Comparison of ENCODE assay signal across 8 cellular contexts in the genomic region with DNA sequence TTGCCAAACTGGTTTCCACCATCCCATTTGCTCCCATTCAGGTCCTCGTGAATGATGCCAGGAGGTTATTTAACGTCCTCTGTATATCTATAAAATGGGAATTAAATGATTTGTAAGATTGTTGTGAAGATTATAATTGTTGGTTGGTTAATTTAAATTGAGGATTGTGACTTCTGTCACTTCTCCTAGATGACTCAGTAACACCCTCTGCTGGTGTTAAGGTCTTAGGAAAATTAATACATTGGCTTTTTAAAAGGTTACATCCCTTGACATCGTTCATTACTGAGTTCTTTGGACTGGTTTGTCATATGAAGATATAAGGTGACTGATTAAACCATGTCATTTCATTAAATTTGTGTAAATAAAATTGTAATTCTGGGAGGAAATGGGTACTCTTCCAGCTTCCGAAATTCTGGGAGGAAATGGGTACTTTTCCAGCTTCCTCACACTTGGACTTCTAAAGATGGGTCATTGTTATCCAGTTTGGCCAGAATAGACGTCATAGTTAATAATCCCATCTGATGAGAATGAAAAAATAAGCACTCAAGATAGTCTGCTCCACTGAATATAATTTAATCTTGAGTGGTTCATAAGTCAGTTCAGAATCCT. TPM values are rescaled to one million over a fixed set of nuclear protein-coding genes. Genes with fewer than 3 reads are reported as not detected.
DNase-seq lines count a peak whose midpoint lies in the region; ATAC-seq and TF ChIP-seq lines count a peak whose summit lies in the region.

No MANE protein-coding gene starts in this region.

- H3K27me3 Mint-ChIP-seq in GM23338 (ENCODE audit: insufficient read depth, low read depth, poor library complexity), result no peaks in the 10 kb centered on the region
- H3K27me3 Mint-ChIP-seq in natural killer cell treated with Interleukin-12 subunit alpha and Interleukin-12 subunit beta and Interleukin-15 and Interleukin-18, amount 100 ng/mL, for 72 hours, result no peaks in the 10 kb centered on the region

- no peaks in the 10 kb centered on the region for H3K36me3 Mint-ChIP-seq in GM23338 (ENCODE audit: low read depth)
- no peaks in the 10 kb centered on the region for H3K36me3 Mint-ChIP-seq in natural killer cell treated with Interleukin-12 subunit alpha and Interleukin-12 subunit beta and Interleukin-15 and Interleukin-18, amount 100 ng/mL, for 72 hours

- H3K4me3 ChIP-seq in AG04450 (ENCODE audit: low read depth, low read length) (no peak overlapping the region), GM23338 (no peak overlapping the region), vagina (no peak overlapping the region)

- H4K20me1 ChIP-seq in GM23338 (replicated peaks; ENCODE audit: insufficient read depth), result no peaks in the 10 kb centered on the region

- H3K4me2 ChIP-seq in GM23338, result no peak overlapping the region

- H3K36me3 ChIP-seq in GM23338 (ENCODE audit: insufficient read depth) (no peaks in the 10 kb centered on the region), vagina (peaks cover 0 to 4% of the 10 kb centered on the region in 2 donors)

- H3K79me2 ChIP-seq in GM23338 (replicated peaks; ENCODE audit: insufficient read depth), result no peaks in the 10 kb centered on the region

- ATAC-seq in GM23338 (no peak), HG03442 (IDR thresholded peaks at IDR 0.05; ENCODE audit: unreplicated experiment) (no peak), GM18498 (IDR thresholded peaks at IDR 0.05; ENCODE audit: unreplicated experiment) (no peak)
- ATAC-seq in natural killer cell treated with Interleukin-12 subunit alpha and Interleukin-12 subunit beta and Interleukin-15 and Interleukin-18, amount 100 ng/mL, for 72 hours, result no peak

- POLR2A ChIA-PET in AG04450 (lab: Yijun Ruan, JAX), result no interaction called here
- POLR2A ChIA-PET in RWPE1 (lab: Yijun Ruan, JAX; ENCODE audit: low non-redundant PET), result no interaction called here

- H3K9me3 ChIP-seq in AG04450 (ENCODE audit: control insufficient read depth, insufficient read depth, low read length) (no peaks in the 10 kb centered on the region), vagina (no peaks in the 10 kb centered on the region)

- H2AFZ ChIP-seq in GM23338, result no peak overlapping the region

- TF ChIP-seq CTCF in AG04450 (IDR thresholded peaks at IDR 0.05; ENCODE audit: low read depth, low read length) (peak; percentile 42), GM23338 (conservative IDR thresholded peaks at IDR 0.05; ENCODE audit: low read depth in 2 of 2) (peak; percentile 62 to 78), RWPE1 (conservative IDR thresholded peaks at IDR 0.05; ENCODE audit: low read depth) (peak; percentile 72), vagina (IDR thresholded peaks at IDR 0.05) (peak; percentile 11 to 34 (median 20))

- no peak overlapping the region for H3K27ac Mint-ChIP-seq in GM23338
- no peak overlapping the region for H3K27ac Mint-ChIP-seq in natural killer cell treated with Interleukin-12 subunit alpha and Interleukin-12 subunit beta and Interleukin-15 and Interleukin-18, amount 100 ng/mL, for 72 hours

- no peaks in the 10 kb centered on the region for H3K9me3 Mint-ChIP-seq in GM23338
- H3K9me3 Mint-ChIP-seq in natural killer cell treated with Interleukin-12 subunit alpha and Interleukin-12 subunit beta and Interleukin-15 and Interleukin-18, amount 100 ng/mL, for 72 hours, result no peaks in the 10 kb centered on the region

- intact Hi-C loops in vagina (cut with DNase I), result loop anchor here (10.0 kb wide), 1 partner anchor 211 kb away; no protein-coding TSS in a partner anchor

- no peak overlapping the region for H3K4me3 Mint-ChIP-seq in GM23338
- no peak overlapping the region for H3K4me3 Mint-ChIP-seq in natural killer cell treated with Interleukin-12 subunit alpha and Interleukin-12 subunit beta and Interleukin-15 and Interleukin-18, amount 100 ng/mL, for 72 hours

- H3K4me1 ChIP-seq in GM23338 (ENCODE audit: insufficient read depth), result no peaks in the 10 kb centered on the region
- H3K4me1 ChIP-seq in vagina, result no peaks in the 10 kb centered on the region

- no peaks in the 10 kb centered on the region for H3K9me2 ChIP-seq in GM23338 (ENCODE audit: insufficient read depth)

- CTCF ChIA-PET in AG04450 (lab: Charles Lee) (interaction anchor here (0.7 to 1.3 kb wide), 3 partner anchors 9 to 208 kb away, joined by 3 to 4 read pairs (median 4); no protein-coding TSS in a partner anchor), RWPE1 (lab: Yijun Ruan, JAX) (interaction anchor here (0.6 to 1.4 kb wide), 12 partner anchors 14 to 199 kb away, joined by 3 to 6 read pairs (median 3); no protein-coding TSS in a partner anchor)

- DNase-seq in AG04450 (ENCODE audit: low read depth, low spot score) (no peak), GM23338 (ENCODE audit: low spot score) (peak; percentile 57), RWPE1 (ENCODE audit: low spot score) (peak; percentile 42), globus pallidus (ENCODE audit: low spot score) (peak; percentile 49), vagina (ENCODE audit: extremely low spot score in 2 of 2) (no peak)
- DNase-seq in natural killer cell treated with Interleukin-12 subunit alpha and Interleukin-12 subunit beta and Interleukin-15 and Interleukin-18, amount 100 ng/mL, for 72 hours (ENCODE audit: low spot score), result no peak

- H3K4me1 Mint-ChIP-seq in GM23338, result peaks cover 1% of the 10 kb centered on the region; the same call in 1 of the 3 replicates
- no peaks in the 10 kb centered on the region for H3K4me1 Mint-ChIP-seq in natural killer cell treated with Interleukin-12 subunit alpha and Interleukin-12 subunit beta and Interleukin-15 and Interleukin-18, amount 100 ng/mL, for 72 hours (ENCODE audit: low read depth in 2 of 2)

- H3F3A ChIP-seq in GM23338 (replicated peaks; ENCODE audit: low read depth), result no peaks in the 10 kb centered on the region

- H3K27ac ChIP-seq in AG04450 (ENCODE audit: low read depth, low read length) (no peak overlapping the region), GM23338 (ENCODE audit: low read depth) (no peak overlapping the region), RWPE1 (no peak overlapping the region), vagina (no peak overlapping the region)

- H3K27me3 ChIP-seq in AG04450 (ENCODE audit: control insufficient read depth, insufficient read depth, low read length), result no peaks in the 10 kb centered on the region
- no peaks in the 10 kb centered on the region for H3K27me3 ChIP-seq in GM23338 (ENCODE audit: insufficient read depth)
- no peaks in the 10 kb centered on the region for H3K27me3 ChIP-seq in vagina

- no peak for TF ChIP-seq POLR2A in vagina (IDR thresholded peaks at IDR 0.05)

TF ChIP-seq in GM23338, 12 proteins besides CTCF, POLR2A, EP300 and RAD21 (continues in another document):
- no peak for TF ChIP-seq JUNB (IDR thresholded peaks at IDR 0.05; ENCODE audit: unreplicated experiment)
- TF ChIP-seq ETS1 (IDR thresholded peaks at IDR 0.05), result no peak
- TF ChIP-seq, protein P1, sequence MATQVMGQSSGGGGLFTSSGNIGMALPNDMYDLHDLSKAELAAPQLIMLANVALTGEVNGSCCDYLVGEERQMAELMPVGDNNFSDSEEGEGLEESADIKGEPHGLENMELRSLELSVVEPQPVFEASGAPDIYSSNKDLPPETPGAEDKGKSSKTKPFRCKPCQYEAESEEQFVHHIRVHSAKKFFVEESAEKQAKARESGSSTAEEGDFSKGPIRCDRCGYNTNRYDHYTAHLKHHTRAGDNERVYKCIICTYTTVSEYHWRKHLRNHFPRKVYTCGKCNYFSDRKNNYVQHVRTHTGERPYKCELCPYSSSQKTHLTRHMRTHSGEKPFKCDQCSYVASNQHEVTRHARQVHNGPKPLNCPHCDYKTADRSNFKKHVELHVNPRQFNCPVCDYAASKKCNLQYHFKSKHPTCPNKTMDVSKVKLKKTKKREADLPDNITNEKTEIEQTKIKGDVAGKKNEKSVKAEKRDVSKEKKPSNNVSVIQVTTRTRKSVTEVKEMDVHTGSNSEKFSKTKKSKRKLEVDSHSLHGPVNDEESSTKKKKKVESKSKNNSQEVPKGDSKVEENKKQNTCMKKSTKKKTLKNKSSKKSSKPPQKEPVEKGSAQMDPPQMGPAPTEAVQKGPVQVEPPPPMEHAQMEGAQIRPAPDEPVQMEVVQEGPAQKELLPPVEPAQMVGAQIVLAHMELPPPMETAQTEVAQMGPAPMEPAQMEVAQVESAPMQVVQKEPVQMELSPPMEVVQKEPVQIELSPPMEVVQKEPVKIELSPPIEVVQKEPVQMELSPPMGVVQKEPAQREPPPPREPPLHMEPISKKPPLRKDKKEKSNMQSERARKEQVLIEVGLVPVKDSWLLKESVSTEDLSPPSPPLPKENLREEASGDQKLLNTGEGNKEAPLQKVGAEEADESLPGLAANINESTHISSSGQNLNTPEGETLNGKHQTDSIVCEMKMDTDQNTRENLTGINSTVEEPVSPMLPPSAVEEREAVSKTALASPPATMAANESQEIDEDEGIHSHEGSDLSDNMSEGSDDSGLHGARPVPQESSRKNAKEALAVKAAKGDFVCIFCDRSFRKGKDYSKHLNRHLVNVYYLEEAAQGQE (IDR thresholded peaks at IDR 0.05; ENCODE audit: unreplicated experiment), result no peak
- TF ChIP-seq NANOG (IDR thresholded peaks at IDR 0.05; ENCODE audit: borderline replicate concordance), result no peak
- TF ChIP-seq POLR2AphosphoS5 (IDR thresholded peaks at IDR 0.05; ENCODE audit: low read depth), result no peak

RNA-seq across cellular contexts. Expression of gene PAQR5, which starts 33.3 kb away (rescaled TPM):
- polyA plus RNA-seq in AG04450 (2011; rRNA removed) (7.9 and 9.7 TPM in 2 replicates), GM23338 (2016; fragmentation: Nextera tagmentation; extraction: Ambion mirVana) (8.7 and 10.0 TPM in 2 replicates)
- polyA minus RNA-seq in AG04450 (2011; rRNA and poly(A)+ RNA removed), result 17.8 and 18.3 TPM in 2 replicates
- 14.5 and 17.7 TPM in 2 replicates for total RNA-seq in GM23338 (2014; rRNA removed; shearing (Covaris generic))
- total RNA-seq in vagina, result 9.1 TPM
- total RNA-seq in natural killer cell treated with Interleukin-12 subunit alpha and Interleukin-12 subunit beta and Interleukin-15 and Interleukin-18, amount 100 ng/mL, for 72 hours, result not detected

Comparison
In these comparisons a context has a peak if more than half of its experiments do, and no peak if none do; other contexts are left out.
1. DNase-seq: peak in GM23338 (single experiment), RWPE1 (single experiment) and globus pallidus (single experiment); none in AG04450 (single experiment), vagina (0 of 2) and natural killer cell treated with Interleukin-12 subunit alpha and Interleukin-12 subunit beta and Interleukin-15 and Interleukin-18, amount 100 ng/mL, for 72 hours (single experiment).
2. CTCF ChIP-seq: peak in every context shown above with its lines; median percentile 72 in RWPE1; 70 in GM23338; 42 in AG04450; 20 in vagina.